ENCODE assay signal across 8 cellular contexts in the genomic region with DNA sequence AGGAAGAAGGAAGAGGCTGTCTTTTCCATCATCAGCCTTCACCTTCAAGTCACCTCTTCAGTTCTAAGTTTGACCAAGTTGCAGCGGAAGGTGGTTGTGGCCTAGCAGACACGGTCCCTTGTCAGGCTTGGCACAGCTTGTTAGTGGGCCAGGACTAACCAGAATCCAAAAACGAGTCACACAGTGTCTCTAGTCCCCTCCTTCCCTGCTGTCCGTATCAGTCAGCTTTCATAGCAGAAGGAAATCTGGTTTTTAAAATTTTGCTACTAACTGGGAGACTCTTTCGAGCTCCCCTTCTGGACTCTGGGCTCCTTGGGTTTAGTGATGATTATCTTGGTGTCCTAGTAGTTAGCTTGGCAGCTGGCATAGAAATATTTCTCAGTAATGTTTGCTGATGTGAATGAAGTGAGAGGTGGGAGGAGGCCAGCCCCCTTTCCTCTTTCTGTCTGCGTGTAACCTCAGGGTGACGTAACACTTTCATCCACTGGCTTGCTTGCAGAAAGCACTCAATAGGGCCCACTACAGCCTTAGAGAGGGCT.
DNase-seq lines count a peak whose midpoint lies in the region; ATAC-seq lines count a peak whose summit lies in the region.

No MANE protein-coding gene starts in this region.

- H3K36me3 ChIP-seq in rectal smooth muscle tissue (ENCODE audit: control insufficient read depth, insufficient read depth, low read length) = no peaks in the 10 kb centered on the region

- H3K27me3 Mint-ChIP-seq in T-helper 1 cell treated with Interleukin-12 subunit alpha and Interleukin-12 subunit beta and Interleukin-4 antibody, amounts not matched to agents 30 μg/mL and 1 μg/mL, for 36 hours (ENCODE audit: low read depth) = no peaks in the 10 kb centered on the region

- peak overlapping the region; percentile 95 for H3K27ac ChIP-seq in rectal smooth muscle tissue (ENCODE audit: low read depth, low read length)

- H3K4me3 ChIP-seq in rectal smooth muscle tissue (ENCODE audit: low read length) = peak overlapping the region; percentile 84

- peak overlapping the region; percentile 96 for H3K27ac Mint-ChIP-seq in T-helper 1 cell treated with Interleukin-12 subunit alpha and Interleukin-12 subunit beta and Interleukin-4 antibody, amounts not matched to agents 30 μg/mL and 1 μg/mL, for 36 hours

- peak overlapping the region; percentile 93 for H3K4me3 Mint-ChIP-seq in T-helper 1 cell treated with Interleukin-12 subunit alpha and Interleukin-12 subunit beta and Interleukin-4 antibody, amounts not matched to agents 30 μg/mL and 1 μg/mL, for 36 hours

- H3K36me3 Mint-ChIP-seq in T-helper 1 cell treated with Interleukin-12 subunit alpha and Interleukin-12 subunit beta and Interleukin-4 antibody, amounts not matched to agents 30 μg/mL and 1 μg/mL, for 36 hours (ENCODE audit: low read depth) = peaks cover 25% of the 10 kb centered on the region

- H3K27me3 ChIP-seq in rectal smooth muscle tissue (ENCODE audit: control insufficient read depth, insufficient read depth, low read length) = no peaks in the 10 kb centered on the region

- no peaks in the 10 kb centered on the region for H3K9me3 Mint-ChIP-seq in T-helper 1 cell treated with Interleukin-12 subunit alpha and Interleukin-12 subunit beta and Interleukin-4 antibody, amounts not matched to agents 30 μg/mL and 1 μg/mL, for 36 hours

- no peak for ATAC-seq in GM19452 (IDR thresholded peaks at IDR 0.05; ENCODE audit: unreplicated experiment)

- H3K4me1 Mint-ChIP-seq in T-helper 1 cell treated with Interleukin-12 subunit alpha and Interleukin-12 subunit beta and Interleukin-4 antibody, amounts not matched to agents 30 μg/mL and 1 μg/mL, for 36 hours (ENCODE audit: low read depth) = peaks cover 59% of the 10 kb centered on the region

- H3K4me1 ChIP-seq in rectal smooth muscle tissue (ENCODE audit: control insufficient read depth, insufficient read depth, low read length) = peaks cover 7% of the 10 kb centered on the region

- H3K9ac ChIP-seq in rectal smooth muscle tissue (ENCODE audit: low read length) = no peak overlapping the region

- DNase-seq in activated CD4-positive, alpha-beta T cell treated with anti-CD3 and anti-CD28 coated beads for 4 hours = peak; percentile 22 to 23
- DNase-seq in activated CD4-positive, alpha-beta T cell treated with anti-CD3 and anti-CD28 coated beads for 1 hour = no peak
- DNase-seq in ecto neural progenitor cell (ENCODE audit: low spot score) (peak; percentile 41), GM03348 (ENCODE audit: low spot score) (no peak), NCI-H345 (lab: John Stamatoyannopoulos, UW) (no peak)

Comparison
In these comparisons a context has a peak if more than half of its experiments do, and no peak if none do; other contexts are left out.
1. DNase-seq: peak in activated CD4-positive, alpha-beta T cell treated with anti-CD3 and anti-CD28 coated beads for 4 hours (2 of 2) and ecto neural progenitor cell (single experiment); none in activated CD4-positive, alpha-beta T cell treated with anti-CD3 and anti-CD28 coated beads for 1 hour (single experiment), GM03348 (single experiment) and NCI-H345 (single experiment).